ENCODE assay signal across 1 cellular context in genomic region chr4:77852892-77853495, GRCh38.
TF ChIP-seq lines count a peak whose summit lies in the region.

No MANE protein-coding gene starts in this region.

TF ChIP-seq in GM23338, 12 proteins besides CTCF, POLR2A, EP300 and RAD21 (continued from another document):
- TF ChIP-seq ZNF462 (CRISPR knock-in tag; IDR thresholded peaks at IDR 0.05), result no peak
- TF ChIP-seq ZNF114 (CRISPR knock-in tag; IDR thresholded peaks at IDR 0.05), result no peak
- no peak for TF ChIP-seq CREB1 (CRISPR knock-in tag; IDR thresholded peaks at IDR 0.05; ENCODE audit: low read depth)
- TF ChIP-seq EZH2 (IDR thresholded peaks at IDR 0.05; ENCODE audit: low read depth, unreplicated experiment), result no peak
- no peak for TF ChIP-seq ETS1 (IDR thresholded peaks at IDR 0.05)
- no peak for TF ChIP-seq JUNB (IDR thresholded peaks at IDR 0.05; ENCODE audit: unreplicated experiment)
- TF ChIP-seq EZH2phosphoT487 (IDR thresholded peaks at IDR 0.05; ENCODE audit: unreplicated experiment), result no peak
- TF ChIP-seq STAT1 (IDR thresholded peaks at IDR 0.05; ENCODE audit: unreplicated experiment), result no peak
